ENCODE assay signal across 12 cellular contexts in genomic region chr3:193590088-193590856, GRCh38. TPM values are rescaled to one million over a fixed set of nuclear protein-coding genes. Genes with fewer than 3 reads are reported as not detected.
DNase-seq lines count a peak whose midpoint lies in the region; ATAC-seq, FAIRE-seq and TF ChIP-seq lines count a peak whose summit lies in the region.
"Had no signal": no experiment of that assay in that cellular context is flagged by ENCODE, and none has a peak within 500 bp of the region (broad histone marks: within the 10 kb centered on the region; RNA-seq: fewer than 3 reads in every experiment).

No MANE protein-coding gene starts in this region.

- H3K9ac ChIP-seq in keratinocyte (ENCODE audit: control insufficient read depth, extremely low read depth, insufficient read depth, low read length), result no peak overlapping the region

- H3K9me1 ChIP-seq in keratinocyte (ENCODE audit: control insufficient read depth, extremely low read depth, insufficient read depth, low read length), result no peaks in the 10 kb centered on the region

- H3K4me1 ChIP-seq in keratinocyte (ENCODE audit: control insufficient read depth, extremely low read depth, insufficient read depth, low read length), result peaks cover 37% of the 10 kb centered on the region

- no peak for TF ChIP-seq CTCF in keratinocyte (optimal IDR thresholded peaks at IDR 0.05 in 1 of 3, IDR thresholded peaks at IDR 0.05 in 1 of 3, conservative IDR thresholded peaks at IDR 0.05 in 1 of 3; ENCODE audit: extremely low read depth in 1 of 3, insufficient read depth in 2 of 3, low read length in 3 of 3)

- DNase-seq in COLO829 (ENCODE audit: low spot score), result peak; percentile 60
- peak; percentile 83 for DNase-seq in M059J (ENCODE audit: low read depth)
- DNase-seq in amniotic stem cell (lab: John Stamatoyannopoulos, UW), result peak; percentile 20
- peak; percentile 86 for DNase-seq in keratinocyte (ENCODE audit: low read depth, low spot score)
- DNase-seq in NCI-H187 (lab: John Stamatoyannopoulos, UW), result no peak
- DNase-seq in activated CD4-positive, alpha-beta T cell treated with anti-CD3 and anti-CD28 coated beads, Interleukin-2, amount 50 U/mL, for 1 hour, result no peak
- no peak for DNase-seq in mesenteric fat pad (ENCODE audit: low spot score)
- DNase-seq: aorta, NCI-H1694, sigmoid colon had no signal

- H3K36me3 ChIP-seq in keratinocyte (ENCODE audit: control insufficient read depth in 2 of 2, extremely low read depth in 1 of 2, insufficient read depth in 2 of 2, low read length in 2 of 2), result no peaks in the 10 kb centered on the region
- H3K36me3 ChIP-seq: sigmoid colon had no signal

- H4K20me1 ChIP-seq in keratinocyte (ENCODE audit: control insufficient read depth, extremely low read depth, insufficient read depth, low read length), result no peaks in the 10 kb centered on the region

- ATAC-seq in GM18868 (IDR thresholded peaks at IDR 0.05; ENCODE audit: unreplicated experiment), result no peak

- peaks cover 23% of the 10 kb centered on the region for H3K79me2 ChIP-seq in keratinocyte (ENCODE audit: control insufficient read depth, insufficient read depth, low read length)

- peak overlapping the region; percentile 74 for H3K27ac ChIP-seq in keratinocyte (ENCODE audit: control insufficient read depth, insufficient read depth, low read length)
- H3K27ac ChIP-seq: sigmoid colon had no signal

- H3K4me3 ChIP-seq in keratinocyte (ENCODE audit: control insufficient read depth in 2 of 3, extremely low read depth in 1 of 3, insufficient read depth in 2 of 3, low read depth in 1 of 3, low read length in 3 of 3), result no peak overlapping the region
- H3K4me3 ChIP-seq: sigmoid colon had no signal

- FAIRE-seq in keratinocyte (lab: Jason Lieb, UNC), result peak; percentile 60

- dilution Hi-C loops in keratinocyte (cut with MboI; ENCODE audit: extremely low pct_ligation_motif_present, low sequenced_read_pairs), result no loop called here

- peak overlapping the region; percentile 51 for H2AFZ ChIP-seq in keratinocyte (ENCODE audit: control insufficient read depth, low read length)

- no peaks in the 10 kb centered on the region for H3K9me3 ChIP-seq in keratinocyte (ENCODE audit: control insufficient read depth, low read depth, low read length)
- H3K9me3 ChIP-seq: sigmoid colon had no signal

- H3K4me2 ChIP-seq in keratinocyte (ENCODE audit: control insufficient read depth, extremely low read depth, insufficient read depth, low read depth, low read length), result peak overlapping the region; percentile 49

- no peaks in the 10 kb centered on the region for H3K27me3 ChIP-seq in keratinocyte (ENCODE audit: control insufficient read depth, extremely low read depth, insufficient read depth, low read length)
- H3K27me3 ChIP-seq: sigmoid colon had no signal

RNA-seq across cellular contexts. Expression of gene OPA1, which starts 2.7 kb away (rescaled TPM):
- total RNA-seq in M059J (2014; rRNA removed; shearing (Covaris generic)), result 37.2 and 54.8 TPM in 2 replicates
- 24.2 to 50.1 TPM (median 36.0 TPM) in 3 replicates for polyA plus RNA-seq in keratinocyte
- 122 TPM for polyA plus RNA-seq in keratinocyte (2011; ENCODE audit: low read depth)
- 28.4 and 60.2 TPM in 2 replicates for polyA plus RNA-seq in keratinocyte (2011; cell fraction: cytosol; rRNA removed)
- 31.4 and 40.4 TPM in 2 replicates for polyA plus RNA-seq in keratinocyte (2011; cell fraction: nucleus; rRNA removed)
- 29.2 and 33.6 TPM in 2 replicates for polyA plus RNA-seq in keratinocyte (2012; ENCODE audit: low replicate concordance)
- 26.6 to 131 TPM (median 82.9 TPM) in 3 replicates for polyA minus RNA-seq in keratinocyte
- polyA minus RNA-seq in keratinocyte (2011; cell fraction: cytosol; rRNA and poly(A)+ RNA removed), result 63.9 TPM
- 52.4 and 78.2 TPM in 2 replicates for polyA minus RNA-seq in keratinocyte (2011; cell fraction: nucleus; rRNA and poly(A)+ RNA removed)
- total RNA-seq in mesenteric fat pad, result 69.3 TPM

RNA-seq across cellular contexts. Expression of gene ATP13A4, which starts 35.6 kb away (rescaled TPM):
- 0.10 TPM in 1 of 2 replicates, not detected in the other for total RNA-seq in M059J (2014; rRNA removed; shearing (Covaris generic))
- 0.02 to 0.16 TPM (median 0.13 TPM) in 3 replicates for polyA plus RNA-seq in keratinocyte
- polyA plus RNA-seq in keratinocyte (2011; ENCODE audit: low read depth), result 1.9 TPM
- 0.18 TPM in 1 of 2 replicates, not detected in the other for polyA plus RNA-seq in keratinocyte (2011; cell fraction: cytosol; rRNA removed)
- polyA plus RNA-seq in keratinocyte (2011; cell fraction: nucleus; rRNA removed), result 0.60 and 0.63 TPM in 2 replicates
- polyA plus RNA-seq in keratinocyte (2012; ENCODE audit: low replicate concordance), result 3.7 TPM in 1 of 2 replicates, not detected in the other
- polyA minus RNA-seq in keratinocyte, result 0.39 TPM in 1 of 3 replicates, not detected in the others
- polyA minus RNA-seq in keratinocyte (2011; cell fraction: cytosol; rRNA and poly(A)+ RNA removed), result not detected
- polyA minus RNA-seq in keratinocyte (2011; cell fraction: nucleus; rRNA and poly(A)+ RNA removed), result 0.39 and 0.84 TPM in 2 replicates
- total RNA-seq in mesenteric fat pad, result not detected
- total RNA-seq: glomerular endothelial cell had no signal
- polyA plus RNA-seq: aorta had no signal

Comparison
In these comparisons a context has a peak if more than half of its experiments do, and no peak if none do; other contexts are left out.
1. DNase-seq: peak in COLO829 (single experiment), M059J (single experiment), amniotic stem cell (single experiment) and keratinocyte (single experiment); none in NCI-H187 (0 of 2), activated CD4-positive, alpha-beta T cell treated with anti-CD3 and anti-CD28 coated beads, Interleukin-2, amount 50 U/mL, for 1 hour (single experiment) and mesenteric fat pad (single experiment).